Comparison of ENCODE assay signal across 27 cellular contexts in genomic region chr3:105982207-105982606, GRCh38.
DNase-seq lines count a peak whose midpoint lies in the region; ATAC-seq, FAIRE-seq and TF ChIP-seq lines count a peak whose summit lies in the region.
"Had no signal": no experiment of that assay in that cellular context is flagged by ENCODE, and none has a peak within 500 bp of the region (broad histone marks: within the 10 kb centered on the region; RNA-seq: fewer than 3 reads in every experiment).

No MANE protein-coding gene starts in this region.

- H3K27me3 ChIP-seq in heart left ventricle, result no peaks in the 10 kb centered on the region
- H3K27me3 ChIP-seq: BE2C; BLaER1 treated with 17β-estradiol and CSF1 and Interleukin-3, amounts not matched to agents 10 nM and 100 nM had no signal

- FAIRE-seq in HTR-8/SVneo (lab: Jason Lieb, UNC), result peak; percentile 36
- FAIRE-seq: A549, D721Med, GM12878, GM18507, H54 had no signal

- no peak for ATAC-seq in activated naive CD8-positive, alpha-beta T cell treated with anti-CD3 and anti-CD28 coated beads, Interleukin-2, amount 50 U/mL, for 24 hours
- ATAC-seq in heart left ventricle (no peak), HG03565 (IDR thresholded peaks at IDR 0.05; ENCODE audit: unreplicated experiment) (no peak)
- ATAC-seq: A549, GM12878 had no signal

- H3K36me3 Mint-ChIP-seq in activated naive CD8-positive, alpha-beta T cell treated with anti-CD3 and anti-CD28 coated beads, Interleukin-2, amount 50 U/mL, for 24 hours (ENCODE audit: low read depth), result peaks cover 6% of the 10 kb centered on the region
- peaks cover 4% of the 10 kb centered on the region for H3K36me3 Mint-ChIP-seq in activated naive CD8-positive, alpha-beta T cell treated with anti-CD3 and anti-CD28 coated beads for 36 hours
- H3K36me3 Mint-ChIP-seq: CD14-positive monocyte had no signal

- no peaks in the 10 kb centered on the region for H3K4me1 ChIP-seq in heart left ventricle
- H3K4me1 ChIP-seq: A549; BLaER1 treated with 17β-estradiol and CSF1 and Interleukin-3, amounts not matched to agents 10 nM and 100 nM; HAP-1 had no signal

- no peaks in the 10 kb centered on the region for H3K27me3 Mint-ChIP-seq in activated naive CD8-positive, alpha-beta T cell treated with anti-CD3 and anti-CD28 coated beads, Interleukin-2, amount 50 U/mL, for 24 hours
- no peaks in the 10 kb centered on the region for H3K27me3 Mint-ChIP-seq in activated naive CD8-positive, alpha-beta T cell treated with anti-CD3 and anti-CD28 coated beads for 36 hours
- H3K27me3 Mint-ChIP-seq: CD4-positive, alpha-beta T cell; CD8-positive, alpha-beta memory T cell had no signal

- peak overlapping the region; percentile 32 for H3K27ac Mint-ChIP-seq in activated naive CD8-positive, alpha-beta T cell treated with anti-CD3 and anti-CD28 coated beads, Interleukin-2, amount 50 U/mL, for 24 hours
- no peak overlapping the region for H3K27ac Mint-ChIP-seq in activated naive CD8-positive, alpha-beta T cell treated with anti-CD3 and anti-CD28 coated beads for 36 hours
- H3K27ac Mint-ChIP-seq: CD14-positive monocyte; CD4-positive, alpha-beta T cell; HFFc6 had no signal

- H3K9me3 ChIP-seq in heart left ventricle, result peaks cover 0 to 15% (median 7%) of the 10 kb centered on the region in 12 donors
- H3K9me3 ChIP-seq: BE2C had no signal

- DNase-seq in activated naive CD8-positive, alpha-beta T cell treated with anti-CD3 and anti-CD28 coated beads, Interleukin-2, amount 50 U/mL, for 24 hours, result no peak
- DNase-seq in activated naive CD8-positive, alpha-beta T cell treated with anti-CD3 and anti-CD28 coated beads for 36 hours, result no peak
- DNase-seq in HTR-8/SVneo (ENCODE audit: insufficient read length, low spot score), result no peak
- peak; percentile 37 for DNase-seq in amniotic epithelial cell (ENCODE audit: low read depth)
- peak; percentile 14 for DNase-seq in foreskin melanocyte
- no peak for DNase-seq in heart left ventricle
- DNase-seq: 8988T; ACHN; AML-193; BE2C; CD4-positive, alpha-beta T cell; CD8-positive, alpha-beta memory T cell; DMS 273 treated with DMSO at 0.1 percent for 48 hours; DMS79; EL; GDM1; GOT3; HFFc6 had no signal

- H3K4me3 ChIP-seq in heart left ventricle, result no peak overlapping the region
- H3K4me3 ChIP-seq: A549; BLaER1 treated with 17β-estradiol and CSF1 and Interleukin-3, amounts not matched to agents 10 nM and 100 nM; GM12878; HAP-1 had no signal

- H3K4me3 Mint-ChIP-seq in activated naive CD8-positive, alpha-beta T cell treated with anti-CD3 and anti-CD28 coated beads, Interleukin-2, amount 50 U/mL, for 24 hours, result no peak overlapping the region
- no peak overlapping the region for H3K4me3 Mint-ChIP-seq in activated naive CD8-positive, alpha-beta T cell treated with anti-CD3 and anti-CD28 coated beads for 36 hours
- H3K4me3 Mint-ChIP-seq: CD14-positive monocyte; CD4-positive, alpha-beta T cell; CD8-positive, alpha-beta memory T cell; HFFc6 had no signal

- no peak for TF ChIP-seq CTCF in heart left ventricle (IDR thresholded peaks at IDR 0.05)

- no peak overlapping the region for H3K27ac ChIP-seq in heart left ventricle
- H3K27ac ChIP-seq: A549; BLaER1 treated with 17β-estradiol and CSF1 and Interleukin-3, amounts not matched to agents 10 nM and 100 nM had no signal

- peaks cover 19% of the 10 kb centered on the region for H3K9me3 Mint-ChIP-seq in activated naive CD8-positive, alpha-beta T cell treated with anti-CD3 and anti-CD28 coated beads, Interleukin-2, amount 50 U/mL, for 24 hours
- peaks cover 16% of the 10 kb centered on the region for H3K9me3 Mint-ChIP-seq in activated naive CD8-positive, alpha-beta T cell treated with anti-CD3 and anti-CD28 coated beads for 36 hours

- 93 to 100% (median 95%) methylated on average over 1 of the region's 1 CpG for WGBS in heart left ventricle, 4 donors

- H3K36me3 ChIP-seq in heart left ventricle, result no peaks in the 10 kb centered on the region
- H3K36me3 ChIP-seq: BE2C; BLaER1 treated with 17β-estradiol and CSF1 and Interleukin-3, amounts not matched to agents 10 nM and 100 nM; HAP-1 had no signal

- TF ChIP-seq POLR2A in heart left ventricle (IDR thresholded peaks at IDR 0.05), result no peak

- H3K4me1 Mint-ChIP-seq in activated naive CD8-positive, alpha-beta T cell treated with anti-CD3 and anti-CD28 coated beads, Interleukin-2, amount 50 U/mL, for 24 hours, result peaks cover 20% of the 10 kb centered on the region
- H3K4me1 Mint-ChIP-seq in activated naive CD8-positive, alpha-beta T cell treated with anti-CD3 and anti-CD28 coated beads for 36 hours, result peaks cover 11% of the 10 kb centered on the region
- H3K4me1 Mint-ChIP-seq: CD14-positive monocyte had no signal

- intact Hi-C loops in heart left ventricle (cut with DNase I), result no loop called here

Comparison
In these comparisons a context has a peak if more than half of its experiments do, and no peak if none do; other contexts are left out.
1. DNase-seq: peak in amniotic epithelial cell (single experiment) and foreskin melanocyte (single experiment); none in activated naive CD8-positive, alpha-beta T cell treated with anti-CD3 and anti-CD28 coated beads, Interleukin-2, amount 50 U/mL, for 24 hours (single experiment), activated naive CD8-positive, alpha-beta T cell treated with anti-CD3 and anti-CD28 coated beads for 36 hours (single experiment), HTR-8/SVneo (single experiment) and heart left ventricle (0 of 5).